ENCODE assay signal across 1 cellular context in genomic region chr1:32351077-32351858, GRCh38.
A peak's percentile ranks its signal among the peaks of the same experiment; 100 is the strongest.
TF ChIP-seq lines count a peak whose summit lies in the region.

No MANE protein-coding gene starts in this region.

TF ChIP-seq in SK-N-SH, 30 proteins besides CTCF, POLR2A, EP300 and RAD21:
- TF ChIP-seq ZBTB33 (IDR thresholded peaks at IDR 0.05; ENCODE audit: borderline replicate concordance, low read depth) (no peak), EZH2phosphoT487 (IDR thresholded peaks at IDR 0.05; ENCODE audit: borderline replicate concordance, low read depth) (no peak), NRF1 (IDR thresholded peaks at IDR 0.05; ENCODE audit: low read depth, low read length) (peak; percentile 21; the same call in 1 of the 2 replicates), USF1 (IDR thresholded peaks at IDR 0.05; ENCODE audit: borderline replicate concordance, low read depth) (peak; percentile 75), ELF1 (IDR thresholded peaks at IDR 0.05) (no peak), USF2 (IDR thresholded peaks at IDR 0.05; ENCODE audit: borderline replicate concordance, low read depth, low read length) (no peak), FOXJ3 (CRISPR knock-in tag; IDR thresholded peaks at IDR 0.05) (no peak), MEF2A (IDR thresholded peaks at IDR 0.05; ENCODE audit: borderline replicate concordance, low read depth) (no peak), MXI1 (IDR thresholded peaks at IDR 0.05; ENCODE audit: low read depth, low read length) (no peak), YY1 (IDR thresholded peaks at IDR 0.05; ENCODE audit: low read depth) (no peak), REST (IDR thresholded peaks at IDR 0.05; ENCODE audit: low read depth, low read length) (no peak; the same call in 1 of the 2 replicates), IRF3 (IDR thresholded peaks at IDR 0.05; ENCODE audit: low read depth, low read length) (no peak), POLR2AphosphoS5 (IDR thresholded peaks at IDR 0.05; ENCODE audit: low read depth, low read length) (peak; percentile 61), GABPA (IDR thresholded peaks at IDR 0.05; ENCODE audit: low read depth) (peak; percentile 29; the same call in 1 of the 2 replicates), SIN3A (IDR thresholded peaks at IDR 0.05; ENCODE audit: borderline replicate concordance, low read depth, low read length) (no peak; the same call in 1 of the 2 replicates), TEAD4 (IDR thresholded peaks at IDR 0.05; ENCODE audit: borderline replicate concordance, insufficient read depth) (no peak), PBX3 (IDR thresholded peaks at IDR 0.05) (no peak), CHD2 (IDR thresholded peaks at IDR 0.05; ENCODE audit: low read length, partially characterized antibody) (peak; percentile 85), TAF1 (IDR thresholded peaks at IDR 0.05; ENCODE audit: borderline replicate concordance, low read depth, low read length) (peak; percentile 59), NFIC (IDR thresholded peaks at IDR 0.05; ENCODE audit: borderline replicate concordance) (no peak), GATA2 (CRISPR knock-in tag; IDR thresholded peaks at IDR 0.05) (no peak), FOXM1 (IDR thresholded peaks at IDR 0.05; ENCODE audit: low read depth) (no peak), TCF12 (IDR thresholded peaks at IDR 0.05) (no peak), MAX (IDR thresholded peaks at IDR 0.05; ENCODE audit: low read depth) (peak; percentile 100), JUND (IDR thresholded peaks at IDR 0.05) (no peak), RCOR1 (IDR thresholded peaks at IDR 0.05; ENCODE audit: low read length) (no peak)
